In genomic region chr17:78359936-78360370, GRCh38 we compare ENCODE assay signal across 8 cellular contexts. TPM values are rescaled to one million over a fixed set of nuclear protein-coding genes. Genes with fewer than 3 reads are reported as not detected.
A peak's percentile ranks its signal among the peaks of the same experiment; 100 is the strongest.
DNase-seq lines count a peak whose midpoint lies in the region; ATAC-seq, FAIRE-seq and TF ChIP-seq lines count a peak whose summit lies in the region.

TSS of gene SOCS3 (minus strand) at chr17:78360077. CDS start at chr17:78359095, 982 bp downstream.

- TF ChIP-seq CTCF in activated B cell treated with CpG ODN at 0.5 μM for 24 hours (IDR thresholded peaks at IDR 0.05) (no peak), mammary epithelial cell (conservative IDR thresholded peaks at IDR 0.05 in 1 of 2, IDR thresholded peaks at IDR 0.05 in 1 of 2; ENCODE audit: extremely low read depth in 1 of 2, insufficient read depth in 1 of 2, low read depth in 1 of 2, low read length in 2 of 2) (no peak)

- WGBS in mammary epithelial cell (ENCODE audit: low coverage, missing lambda C conversion rate), result 0% methylated on average over 1 of the region's 66 CpGs
- 0 to 2% (median 0%) methylated on average over 26 to 66 of the region's 66 CpGs for WGBS in small intestine, 3 donors

- FAIRE-seq in small intestine (lab: Jason Lieb, UNC), result no peak

- dilution Hi-C loops in mammary epithelial cell (cut with HindIII; ENCODE audit: low sequenced_read_pairs), result loop anchor here (5.0 kb wide), 2 partner anchors 57 to 68 kb away; no protein-coding TSS in a partner anchor

- H3K36me3 Mint-ChIP-seq in activated B cell treated with CpG ODN at 0.5 μM for 24 hours (ENCODE audit: low read depth), result peaks cover 27% of the 10 kb centered on the region

- H3K36me3 ChIP-seq in mammary epithelial cell (ENCODE audit: insufficient read depth, low read length) (no peaks in the 10 kb centered on the region), small intestine (ENCODE audit: control insufficient read depth in 2 of 2, insufficient read depth in 2 of 2, low read length in 2 of 2) (no peaks in the 10 kb centered on the region)

- H2AFZ ChIP-seq in mammary epithelial cell (ENCODE audit: low read depth, low read length), result peak within 1 kb of the TSS; percentile 63

- H3K79me2 ChIP-seq in mammary epithelial cell (ENCODE audit: insufficient read depth, low read length), result peaks cover 28% of the 10 kb centered on the region

- H4K20me1 ChIP-seq in mammary epithelial cell (ENCODE audit: insufficient read depth, low read length), result peaks cover 4% of the 10 kb centered on the region

- H3K9me3 ChIP-seq in mammary epithelial cell (replicated peaks; ENCODE audit: insufficient read depth, low read length) (no peaks in the 10 kb centered on the region), small intestine (ENCODE audit: control insufficient read depth, low read depth) (no peaks in the 10 kb centered on the region)

- POLR2A ChIA-PET in activated B cell treated with CpG ODN at 0.5 μM for 24 hours (lab: Charles Lee), result interaction anchor here (0.6 to 3.1 kb wide), 20 partner anchors 9 to 421 kb away, joined by 3 to 27 read pairs (median 4); partner anchors contain the start of gene TMC8

- H3K27ac Mint-ChIP-seq in activated B cell treated with CpG ODN at 0.5 μM for 24 hours, result peak within 1 kb of the TSS; percentile 72

- peak; percentile 55 for TF ChIP-seq POLR2A in GM10847 (IDR thresholded peaks at IDR 0.05; ENCODE audit: extremely low read depth, insufficient read length)

- H3K9ac ChIP-seq in mammary epithelial cell (ENCODE audit: insufficient read depth, low read length), result peak within 1 kb of the TSS; percentile 85

- H3K4me1 Mint-ChIP-seq in activated B cell treated with CpG ODN at 0.5 μM for 24 hours, result peaks cover 46% of the 10 kb centered on the region

- intact Hi-C loops in activated B cell treated with CpG ODN at 0.5 μM for 24 hours (cut with micrococcal nuclease), result loop anchor here (1.0 to 5.0 kb wide), 11 partner anchors 17 to 480 kb away; partner anchors contain the start of genes AFMID, PGS1, TK1 and TMC8
- intact Hi-C loops in mammary epithelial cell (cut with micrococcal nuclease), result loop anchor here (1.0 to 2.0 kb wide), 8 partner anchors 18 to 349 kb away; no protein-coding TSS in a partner anchor

- peak within 1 kb of the TSS; percentile 87 for H3K4me3 Mint-ChIP-seq in activated B cell treated with CpG ODN at 0.5 μM for 24 hours

- ATAC-seq in HG02981 (IDR thresholded peaks at IDR 0.05; ENCODE audit: unreplicated experiment) (peak; percentile 39), activated B cell treated with CpG ODN at 0.5 μM for 24 hours (ENCODE audit: low read depth) (peak; percentile 73), HG03571 (IDR thresholded peaks at IDR 0.05; ENCODE audit: unreplicated experiment) (no peak)

- H3K27me3 ChIP-seq in mammary epithelial cell (ENCODE audit: insufficient read depth, low read length), result no peaks in the 10 kb centered on the region
- H3K27me3 ChIP-seq in small intestine (ENCODE audit: control insufficient read depth in 2 of 2, insufficient read depth in 2 of 2, low read length in 2 of 2), result peaks cover 0 to 5% of the 10 kb centered on the region in 2 donors

- peak within 1 kb of the TSS; percentile 97 for H3K4me2 ChIP-seq in mammary epithelial cell (ENCODE audit: insufficient read depth, low read depth, low read length)

- CTCF ChIA-PET in activated B cell treated with CpG ODN at 0.5 μM for 24 hours (lab: Charles Lee) (interaction anchor here (0.8 to 3.2 kb wide), 15 partner anchors 16 to 109 kb away, joined by 3 to 50 read pairs (median 7); no protein-coding TSS in a partner anchor), mammary epithelial cell (lab: Charles Lee; ENCODE audit: low non-redundant PET) (no interaction called here)

- H3K4me3 ChIP-seq in mammary epithelial cell (replicated peaks in 1 of 3; ENCODE audit: insufficient read depth in 1 of 3, low read depth in 2 of 3, low read length in 3 of 3) (peak within 1 kb of the TSS; percentile 86 to 94 (median 87)), small intestine (ENCODE audit: low read depth in 1 of 2, low read length in 2 of 2) (peak within 1 kb of the TSS; percentile 71 to 83)

- no peaks in the 10 kb centered on the region for H3K9me3 Mint-ChIP-seq in activated B cell treated with CpG ODN at 0.5 μM for 24 hours

- DNase-seq in NCI-H2227 (lab: John Stamatoyannopoulos, UW; ENCODE audit: unreplicated experiment) (peak; percentile 96), activated B cell treated with CpG ODN at 0.5 μM for 24 hours (peak; percentile 93), mammary epithelial cell (peak; percentile 96), iPS-NIHi7 (ENCODE audit: extremely low spot score) (peak; percentile 85), small intestine (peak; percentile 93)

- in situ Hi-C loops in mammary epithelial cell (cut with MboI; ENCODE audit: low sequenced_read_pairs in 2 of 2), result loop anchor here in 1 of 2 donors (5.0 kb wide), 1 partner anchor 68 kb away; no protein-coding TSS in a partner anchor

- no TSS peak for BruUV-seq in mammary epithelial cell (replicated peaks; lab: Mats Ljungman, UMichigan)

- peak within 1 kb of the TSS; percentile 65 for H3K27ac ChIP-seq in mammary epithelial cell (ENCODE audit: insufficient read depth, low read depth, low read length)
- H3K27ac ChIP-seq in small intestine (ENCODE audit: low read depth in 1 of 2, low read length in 1 of 2), result peak within 1 kb of the TSS; percentile 85 to 97

- H3K4me1 ChIP-seq in mammary epithelial cell (ENCODE audit: insufficient read depth, low read length), result peaks cover 35% of the 10 kb centered on the region
- H3K4me1 ChIP-seq in small intestine (ENCODE audit: control insufficient read depth in 2 of 2, insufficient read depth in 1 of 2, low read depth in 1 of 2, low read length in 1 of 2), result peaks cover 0 to 5% of the 10 kb centered on the region in 2 donors

- H3K27me3 Mint-ChIP-seq in activated B cell treated with CpG ODN at 0.5 μM for 24 hours, result peaks cover 6% of the 10 kb centered on the region

RNA-seq across cellular contexts. Expression of gene SOCS3, which starts in this region (rescaled TPM):
- total RNA-seq in activated B cell treated with CpG ODN at 0.5 μM for 24 hours (79.9 and 80.9 TPM in 2 replicates), mammary epithelial cell (10 to 100 TPM in 1 of 2 donors, 1 to 10 TPM in 1; 4.3 to 24.7 TPM)
- polyA plus RNA-seq in mammary epithelial cell (3.5 TPM), small intestine (10 to 100 TPM in 1 of 3 donors, 1 to 10 TPM in 2; 3.4 to 67.3 (median 6.5) TPM)
- polyA minus RNA-seq in mammary epithelial cell, result 1.8 TPM
